16 cellular contexts compared by ENCODE assay signal in genomic region chr7:124701955-124702354, GRCh38.
DNase-seq lines count a peak whose midpoint lies in the region; ATAC-seq and TF ChIP-seq lines count a peak whose summit lies in the region.
"Had no signal": no experiment of that assay in that cellular context is flagged by ENCODE, and none has a peak within 500 bp of the region (broad histone marks: within the 10 kb centered on the region; RNA-seq: fewer than 3 reads in every experiment).

No MANE protein-coding gene starts in this region.

- H3K9me3 ChIP-seq in right lobe of liver (no peaks in the 10 kb centered on the region), right atrium auricular region (no peaks in the 10 kb centered on the region), right cardiac atrium (ENCODE audit: control insufficient read depth, low read length) (no peaks in the 10 kb centered on the region)
- H3K9me3 ChIP-seq: SK-N-SH, upper lobe of left lung had no signal

- no peaks in the 10 kb centered on the region for H3K27me3 Mint-ChIP-seq in T-cell
- H3K27me3 Mint-ChIP-seq: activated CD4-positive, alpha-beta memory T cell treated with anti-CD3 and anti-CD28 coated beads for 36 hours; activated T-helper 17 cell treated with anti-CD3 and anti-CD28 coated beads, Interleukin-2, amount 50 U/mL, for 72 hours; memory B cell had no signal

- CTCF ChIA-PET in T-cell (lab: Charles Lee) = no interaction called here

- H3K4me3 ChIP-seq in right lobe of liver = no peak overlapping the region
- no peak overlapping the region for H3K4me3 ChIP-seq in lower leg skin (ENCODE audit: low read depth, poor library complexity, severe bottlenecking)
- no peak overlapping the region for H3K4me3 ChIP-seq in right atrium auricular region
- no peak overlapping the region for H3K4me3 ChIP-seq in right cardiac atrium (ENCODE audit: low read length)
- H3K4me3 ChIP-seq: neural progenitor cell, upper lobe of left lung had no signal

- intact Hi-C loops in right lobe of liver (cut with DNase I) = no loop called here
- intact Hi-C loops in lower leg skin (cut with DNase I; ENCODE audit: low total_unique reads) = no loop called here
- intact Hi-C loops in right cardiac atrium (cut with DNase I) = no loop called here

- no peaks in the 10 kb centered on the region for H3K27me3 ChIP-seq in right lobe of liver
- no peaks in the 10 kb centered on the region for H3K27me3 ChIP-seq in right atrium auricular region
- no peaks in the 10 kb centered on the region for H3K27me3 ChIP-seq in right cardiac atrium (ENCODE audit: control insufficient read depth, insufficient read depth)
- H3K27me3 ChIP-seq: neural progenitor cell, upper lobe of left lung had no signal

- no peak for TF ChIP-seq POLR2A in right lobe of liver (IDR thresholded peaks at IDR 0.05)
- no peak for TF ChIP-seq POLR2A in lower leg skin (IDR thresholded peaks at IDR 0.05)

- 13% methylated on average over 2 of the region's 2 CpGs for WGBS in right lobe of liver (ENCODE audit: insufficient coverage, low coverage, low lambda C conversion rate, missing lambda C conversion rate)
- WGBS in lower leg skin, 2 donors = 31 to 46% methylated on average over 2 of the region's 2 CpGs
- 70% methylated on average over 2 of the region's 2 CpGs for WGBS in right cardiac atrium

- DNase-seq in EL (peak; percentile 13), NCI-H2081 (lab: John Stamatoyannopoulos, UW) (peak; percentile 40 to 82), caudate nucleus (lab: John Stamatoyannopoulos, UW) (peak in 27 of 61 donors; percentile 1 to 65 (median 26)), right lobe of liver (no peak), lower leg skin (ENCODE audit: low spot score in 2 of 2) (no peak), right atrium auricular region (ENCODE audit: low spot score) (no peak), right cardiac atrium (no peak), T-cell (no peak)
- DNase-seq: activated CD4-positive, alpha-beta memory T cell treated with anti-CD3 and anti-CD28 coated beads for 36 hours; Calu3; SK-N-SH; upper lobe of left lung had no signal

- H3K36me3 ChIP-seq in right lobe of liver (no peaks in the 10 kb centered on the region), right atrium auricular region (no peaks in the 10 kb centered on the region)
- H3K36me3 ChIP-seq: neural progenitor cell, upper lobe of left lung had no signal

- peak overlapping the region; percentile 45 for H3K27ac ChIP-seq in caudate nucleus (ENCODE audit: low read depth, low read length)
- no peak overlapping the region for H3K27ac ChIP-seq in right lobe of liver
- no peak overlapping the region for H3K27ac ChIP-seq in right atrium auricular region
- no peak overlapping the region for H3K27ac ChIP-seq in right cardiac atrium (ENCODE audit: low read length)
- H3K27ac ChIP-seq: neural progenitor cell, upper lobe of left lung had no signal

- H3K4me3 Mint-ChIP-seq in T-cell = no peak overlapping the region
- H3K4me3 Mint-ChIP-seq: activated CD4-positive, alpha-beta memory T cell treated with anti-CD3 and anti-CD28 coated beads for 36 hours; activated T-helper 17 cell treated with anti-CD3 and anti-CD28 coated beads, Interleukin-2, amount 50 U/mL, for 72 hours; memory B cell; neural progenitor cell; stimulated activated effector memory CD8-positive, alpha-beta T cell treated with anti-CD3 and anti-CD28 coated beads, Interleukin-12 subunit alpha, Interleukin-12 subunit beta, amount 100 ng/mL, for 72 hours had no signal

- peaks cover 0 to 4% (median 3%) of the 10 kb centered on the region in 3 donors for H3K9me3 Mint-ChIP-seq in T-cell
- H3K9me3 Mint-ChIP-seq: activated T-helper 17 cell treated with anti-CD3 and anti-CD28 coated beads, Interleukin-2, amount 50 U/mL, for 72 hours had no signal

- H3K4me1 ChIP-seq in right lobe of liver = no peaks in the 10 kb centered on the region
- H3K4me1 ChIP-seq in right atrium auricular region = no peaks in the 10 kb centered on the region
- no peaks in the 10 kb centered on the region for H3K4me1 ChIP-seq in right cardiac atrium (ENCODE audit: control insufficient read depth, insufficient read depth, low read length)
- H3K4me1 ChIP-seq: neural progenitor cell, upper lobe of left lung had no signal

- TF ChIP-seq CTCF in right lobe of liver (IDR thresholded peaks at IDR 0.05) (no peak), lower leg skin (IDR thresholded peaks at IDR 0.05) (no peak), right atrium auricular region (IDR thresholded peaks at IDR 0.05) (no peak)

- H3K36me3 Mint-ChIP-seq in T-cell = no peaks in the 10 kb centered on the region
- H3K36me3 Mint-ChIP-seq: activated CD4-positive, alpha-beta memory T cell treated with anti-CD3 and anti-CD28 coated beads for 36 hours; memory B cell; neural progenitor cell; stimulated activated effector memory CD8-positive, alpha-beta T cell treated with anti-CD3 and anti-CD28 coated beads, Interleukin-12 subunit alpha, Interleukin-12 subunit beta, amount 100 ng/mL, for 72 hours had no signal

- no peaks in the 10 kb centered on the region for H3K4me1 Mint-ChIP-seq in T-cell
- H3K4me1 Mint-ChIP-seq: activated T-helper 17 cell treated with anti-CD3 and anti-CD28 coated beads, Interleukin-2, amount 50 U/mL, for 72 hours; memory B cell; neural progenitor cell; stimulated activated effector memory CD8-positive, alpha-beta T cell treated with anti-CD3 and anti-CD28 coated beads, Interleukin-12 subunit alpha, Interleukin-12 subunit beta, amount 100 ng/mL, for 72 hours had no signal

- POLR2A ChIA-PET in T-cell (lab: Charles Lee) = interaction anchor here in 1 of 2 donors (0.6 kb wide), 1 partner anchor 58 kb away, joined by 3 read pairs; no protein-coding TSS in a partner anchor

- H3K27ac Mint-ChIP-seq in T-cell = no peak overlapping the region
- H3K27ac Mint-ChIP-seq: activated CD4-positive, alpha-beta memory T cell treated with anti-CD3 and anti-CD28 coated beads for 36 hours; activated T-helper 17 cell treated with anti-CD3 and anti-CD28 coated beads, Interleukin-2, amount 50 U/mL, for 72 hours; memory B cell; neural progenitor cell; stimulated activated effector memory CD8-positive, alpha-beta T cell treated with anti-CD3 and anti-CD28 coated beads, Interleukin-12 subunit alpha, Interleukin-12 subunit beta, amount 100 ng/mL, for 72 hours had no signal

- ATAC-seq in right lobe of liver (peak; percentile 64 to 95 (median 80)), right cardiac atrium (no peak), T-cell (replicated peaks in 1 of 4) (no peak)
- ATAC-seq: activated T-helper 17 cell treated with anti-CD3 and anti-CD28 coated beads, Interleukin-2, amount 50 U/mL, for 72 hours; stimulated activated effector memory CD8-positive, alpha-beta T cell treated with anti-CD3 and anti-CD28 coated beads, Interleukin-12 subunit alpha, Interleukin-12 subunit beta, amount 100 ng/mL, for 72 hours had no signal

Comparison
In these comparisons a context has a peak if more than half of its experiments do, and no peak if none do; other contexts are left out.
1. DNase-seq: peak in EL (single experiment) and NCI-H2081 (2 of 2); none in right lobe of liver (0 of 3), lower leg skin (0 of 2), right atrium auricular region (single experiment), right cardiac atrium (0 of 3) and T-cell (0 of 34).
2. ATAC-seq: peak in right lobe of liver (4 of 4); none in right cardiac atrium (0 of 2) and T-cell (0 of 4).